ENCODE assay signal across 1 cellular context in genomic region chr1:155070721-155071556, GRCh38.
A peak's percentile ranks its signal among the peaks of the same experiment; 100 is the strongest.
TF ChIP-seq lines count a peak whose summit lies in the region.

No MANE protein-coding gene starts in this region.

TF ChIP-seq in K562, 482 proteins besides CTCF, POLR2A, EP300 and RAD21 (continued from another document and continues in another):
- TF ChIP-seq BHLHE40 (IDR thresholded peaks at IDR 0.05; ENCODE audit: low read length) = peak; percentile 87
- TF ChIP-seq NBN (IDR thresholded peaks at IDR 0.05; ENCODE audit: low read depth) = 0 out of 2 replicates have a peak, but pooled peaks have one; percentile 28
- TF ChIP-seq, protein P1, sequence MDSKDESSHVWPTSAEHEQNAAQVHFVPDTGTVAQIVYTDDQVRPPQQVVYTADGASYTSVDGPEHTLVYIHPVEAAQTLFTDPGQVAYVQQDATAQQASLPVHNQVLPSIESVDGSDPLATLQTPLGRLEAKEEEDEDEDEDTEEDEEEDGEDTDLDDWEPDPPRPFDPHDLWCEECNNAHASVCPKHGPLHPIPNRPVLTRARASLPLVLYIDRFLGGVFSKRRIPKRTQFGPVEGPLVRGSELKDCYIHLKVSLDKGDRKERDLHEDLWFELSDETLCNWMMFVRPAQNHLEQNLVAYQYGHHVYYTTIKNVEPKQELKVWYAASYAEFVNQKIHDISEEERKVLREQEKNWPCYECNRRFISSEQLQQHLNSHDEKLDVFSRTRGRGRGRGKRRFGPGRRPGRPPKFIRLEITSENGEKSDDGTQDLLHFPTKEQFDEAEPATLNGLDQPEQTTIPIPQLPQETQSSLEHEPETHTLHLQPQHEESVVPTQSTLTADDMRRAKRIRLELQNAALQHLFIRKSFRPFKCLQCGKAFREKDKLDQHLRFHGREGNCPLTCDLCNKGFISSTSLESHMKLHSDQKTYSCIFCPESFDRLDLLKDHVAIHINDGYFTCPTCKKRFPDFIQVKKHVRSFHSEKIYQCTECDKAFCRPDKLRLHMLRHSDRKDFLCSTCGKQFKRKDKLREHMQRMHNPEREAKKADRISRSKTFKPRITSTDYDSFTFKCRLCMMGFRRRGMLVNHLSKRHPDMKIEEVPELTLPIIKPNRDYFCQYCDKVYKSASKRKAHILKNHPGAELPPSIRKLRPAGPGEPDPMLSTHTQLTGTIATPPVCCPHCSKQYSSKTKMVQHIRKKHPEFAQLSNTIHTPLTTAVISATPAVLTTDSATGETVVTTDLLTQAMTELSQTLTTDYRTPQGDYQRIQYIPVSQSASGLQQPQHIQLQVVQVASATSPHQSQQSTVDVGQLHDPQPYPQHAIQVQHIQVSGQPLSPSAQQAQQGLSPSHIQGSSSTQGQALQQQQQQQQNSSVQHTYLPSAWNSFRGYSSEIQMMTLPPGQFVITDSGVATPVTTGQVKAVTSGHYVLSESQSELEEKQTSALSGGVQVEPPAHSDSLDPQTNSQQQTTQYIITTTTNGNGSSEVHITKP (IDR thresholded peaks at IDR 0.05; ENCODE audit: partially characterized antibody) = peak; percentile 80
- TF ChIP-seq C11orf30 (IDR thresholded peaks at IDR 0.05; ENCODE audit: low read depth) = peak; percentile 39; the same call in 1 of the 2 replicates
- no peak for TF ChIP-seq ZC3H4 (CRISPR knock-in tag; IDR thresholded peaks at IDR 0.05; ENCODE audit: borderline replicate concordance)
- peak; percentile 53; the same call in 1 of the 2 replicates for TF ChIP-seq EP400 (IDR thresholded peaks at IDR 0.05)
- peak; percentile 57; the same call in 1 of the 2 replicates for TF ChIP-seq MGA (IDR thresholded peaks at IDR 0.05)
- TF ChIP-seq NR2F6 (CRISPR knock-in tag; IDR thresholded peaks at IDR 0.05) = no peak
- TF ChIP-seq L3MBTL2 (IDR thresholded peaks at IDR 0.05) = peak; percentile 74
- TF ChIP-seq, protein P2, sequence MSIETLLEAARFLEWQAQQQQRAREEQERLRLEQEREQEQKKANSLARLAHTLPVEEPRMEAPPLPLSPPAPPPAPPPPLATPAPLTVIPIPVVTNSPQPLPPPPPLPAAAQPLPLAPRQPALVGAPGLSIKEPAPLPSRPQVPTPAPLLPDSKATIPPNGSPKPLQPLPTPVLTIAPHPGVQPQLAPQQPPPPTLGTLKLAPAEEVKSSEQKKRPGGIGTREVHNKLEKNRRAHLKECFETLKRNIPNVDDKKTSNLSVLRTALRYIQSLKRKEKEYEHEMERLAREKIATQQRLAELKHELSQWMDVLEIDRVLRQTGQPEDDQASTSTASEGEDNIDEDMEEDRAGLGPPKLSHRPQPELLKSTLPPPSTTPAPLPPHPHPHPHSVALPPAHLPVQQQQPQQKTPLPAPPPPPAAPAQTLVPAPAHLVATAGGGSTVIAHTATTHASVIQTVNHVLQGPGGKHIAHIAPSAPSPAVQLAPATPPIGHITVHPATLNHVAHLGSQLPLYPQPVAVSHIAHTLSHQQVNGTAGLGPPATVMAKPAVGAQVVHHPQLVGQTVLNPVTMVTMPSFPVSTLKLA (conservative IDR thresholded peaks at IDR 0.05) = peak; percentile 69 to 90
- peak; percentile 83 for TF ChIP-seq ZNF431 (CRISPR knock-in tag; IDR thresholded peaks at IDR 0.05)
- TF ChIP-seq RFX1 (IDR thresholded peaks at IDR 0.05) = peak; percentile 97
- no peak for TF ChIP-seq CHD4 (IDR thresholded peaks at IDR 0.05; ENCODE audit: insufficient read depth, insufficient replicate concordance, low read depth, low read length, poor library complexity, severe bottlenecking)
- TF ChIP-seq LCOR (CRISPR knock-in tag; IDR thresholded peaks at IDR 0.05) = 0 out of 2 replicates have a peak, but pooled peaks have one; percentile 39
- 0 out of 4 replicates have a peak, but pooled peaks of 1 of the 2 experiments have one; percentile 10 for TF ChIP-seq KDM1A (IDR thresholded peaks at IDR 0.05)
- TF ChIP-seq FOXK2 (conservative IDR thresholded peaks at IDR 0.05 in 1 of 2, IDR thresholded peaks at IDR 0.05 in 1 of 2; ENCODE audit: low read depth in 2 of 2) = peak; percentile 40 to 69; a peak in 3 of 4 replicates
- TF ChIP-seq ASH1L (IDR thresholded peaks at IDR 0.05; ENCODE audit: borderline replicate concordance, low read depth, partially characterized antibody) = no peak
- TF ChIP-seq, protein P3, sequence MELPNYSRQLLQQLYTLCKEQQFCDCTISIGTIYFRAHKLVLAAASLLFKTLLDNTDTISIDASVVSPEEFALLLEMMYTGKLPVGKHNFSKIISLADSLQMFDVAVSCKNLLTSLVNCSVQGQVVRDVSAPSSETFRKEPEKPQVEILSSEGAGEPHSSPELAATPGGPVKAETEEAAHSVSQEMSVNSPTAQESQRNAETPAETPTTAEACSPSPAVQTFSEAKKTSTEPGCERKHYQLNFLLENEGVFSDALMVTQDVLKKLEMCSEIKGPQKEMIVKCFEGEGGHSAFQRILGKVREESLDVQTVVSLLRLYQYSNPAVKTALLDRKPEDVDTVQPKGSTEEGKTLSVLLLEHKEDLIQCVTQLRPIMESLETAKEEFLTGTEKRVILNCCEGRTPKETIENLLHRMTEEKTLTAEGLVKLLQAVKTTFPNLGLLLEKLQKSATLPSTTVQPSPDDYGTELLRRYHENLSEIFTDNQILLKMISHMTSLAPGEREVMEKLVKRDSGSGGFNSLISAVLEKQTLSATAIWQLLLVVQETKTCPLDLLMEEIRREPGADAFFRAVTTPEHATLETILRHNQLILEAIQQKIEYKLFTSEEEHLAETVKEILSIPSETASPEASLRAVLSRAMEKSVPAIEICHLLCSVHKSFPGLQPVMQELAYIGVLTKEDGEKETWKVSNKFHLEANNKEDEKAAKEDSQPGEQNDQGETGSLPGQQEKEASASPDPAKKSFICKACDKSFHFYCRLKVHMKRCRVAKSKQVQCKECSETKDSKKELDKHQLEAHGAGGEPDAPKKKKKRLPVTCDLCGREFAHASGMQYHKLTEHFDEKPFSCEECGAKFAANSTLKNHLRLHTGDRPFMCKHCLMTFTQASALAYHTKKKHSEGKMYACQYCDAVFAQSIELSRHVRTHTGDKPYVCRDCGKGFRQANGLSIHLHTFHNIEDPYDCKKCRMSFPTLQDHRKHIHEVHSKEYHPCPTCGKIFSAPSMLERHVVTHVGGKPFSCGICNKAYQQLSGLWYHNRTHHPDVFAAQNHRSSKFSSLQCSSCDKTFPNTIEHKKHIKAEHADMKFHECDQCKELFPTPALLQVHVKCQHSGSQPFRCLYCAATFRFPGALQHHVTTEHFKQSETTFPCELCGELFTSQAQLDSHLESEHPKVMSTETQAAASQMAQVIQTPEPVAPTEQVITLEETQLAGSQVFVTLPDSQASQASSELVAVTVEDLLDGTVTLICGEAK (IDR thresholded peaks at IDR 0.05) = 0 out of 2 replicates have a peak, but pooled peaks have one; percentile 14
- TF ChIP-seq, protein P3 (CRISPR knock-in tag; IDR thresholded peaks at IDR 0.05) = no peak
- no peak for TF ChIP-seq ZNF124 (CRISPR knock-in tag; IDR thresholded peaks at IDR 0.05)
- peak; percentile 62; the same call in 1 of the 2 replicates for TF ChIP-seq MXI1 (IDR thresholded peaks at IDR 0.05; ENCODE audit: low read depth, low read length)
- TF ChIP-seq TAF1 (IDR thresholded peaks at IDR 0.05; ENCODE audit: control insufficient read depth, extremely low read depth, insufficient read depth, low read length, severe bottlenecking) = peak; percentile 13
- TF ChIP-seq ZNF778 (CRISPR knock-in tag; IDR thresholded peaks at IDR 0.05) = no peak
- TF ChIP-seq SP1 (CRISPR knock-in tag; IDR thresholded peaks at IDR 0.05) = peak; percentile 34; the same call in 1 of the 2 replicates
- TF ChIP-seq ZFP1 (CRISPR knock-in tag; IDR thresholded peaks at IDR 0.05) = no peak
- peak; percentile 54 for TF ChIP-seq PHF20 (IDR thresholded peaks at IDR 0.05; ENCODE audit: partially characterized antibody)
